In the genomic region with DNA sequence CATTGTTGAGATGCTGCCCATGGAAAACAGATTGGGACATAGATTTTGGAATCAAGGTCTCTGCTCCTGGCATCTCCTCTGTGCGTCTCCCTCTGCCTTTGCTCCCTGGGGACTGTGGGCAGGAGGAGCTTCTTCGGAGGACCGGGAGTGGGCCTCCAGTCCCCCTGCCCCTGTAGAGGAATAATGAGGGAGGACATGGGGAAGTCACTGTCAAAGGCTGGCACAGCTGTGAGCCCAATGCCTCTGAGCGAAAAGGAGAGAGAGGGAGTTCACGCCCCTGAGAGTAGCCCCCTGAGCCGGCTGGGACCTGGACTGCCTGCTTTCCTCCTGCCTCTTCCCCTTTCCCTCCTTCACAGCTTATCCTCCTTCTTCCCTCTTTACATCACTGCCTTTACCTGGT, we compare ENCODE assay signal across 17 cellular contexts.
DNase-seq lines count a peak whose midpoint lies in the region; ATAC-seq, FAIRE-seq and TF ChIP-seq lines count a peak whose summit lies in the region.
"Had no signal": no experiment of that assay in that cellular context is flagged by ENCODE, and none has a peak within 500 bp of the region (broad histone marks: within the 10 kb centered on the region; RNA-seq: fewer than 3 reads in every experiment).

No MANE protein-coding gene starts in this region.

- H3K23ac ChIP-seq in neuronal stem cell (ENCODE audit: low read depth, low read length, poor library complexity): peak overlapping the region; percentile 27

- no peak overlapping the region for H3K27ac ChIP-seq in endodermal cell (ENCODE audit: low read depth, low read length)
- H3K27ac ChIP-seq in neuronal stem cell (replicated peaks; ENCODE audit: low read length): no peak overlapping the region
- H3K27ac ChIP-seq: GM23248 had no signal

- H3K27me3 ChIP-seq in endodermal cell (ENCODE audit: control insufficient read depth, insufficient read depth, low read length, poor library complexity, severe bottlenecking) (peaks cover 8% of the 10 kb centered on the region), neuronal stem cell (ENCODE audit: control insufficient read depth in 3 of 3, insufficient read depth in 3 of 3, low read depth in 1 of 3, low read length in 3 of 3) (no peaks in the 10 kb centered on the region)

- peak overlapping the region; percentile 8 for H2BK15ac ChIP-seq in neuronal stem cell (ENCODE audit: low read length)

- H3K36me3 ChIP-seq in endodermal cell (ENCODE audit: control insufficient read depth, insufficient read depth, low read length) (no peaks in the 10 kb centered on the region), neuronal stem cell (replicated peaks in 1 of 2; ENCODE audit: control insufficient read depth in 2 of 2, insufficient read depth in 2 of 2, low read length in 2 of 2) (peaks cover 5 to 41% of the 10 kb centered on the region in 2 donors)
- H3K36me3 ChIP-seq: HAP-1 had no signal

- no peak overlapping the region for H2BK120ac ChIP-seq in neuronal stem cell (ENCODE audit: low read depth, low read length)

- DNase-seq in cardiac septum (ENCODE audit: low spot score): peak; percentile 50
- DNase-seq in Right ventricle myocardium inferior (ENCODE audit: missing footprints): no peak
- peak; percentile 35 for DNase-seq in endodermal cell
- no peak for DNase-seq in neuronal stem cell (ENCODE audit: low spot score)
- DNase-seq in H54 (ENCODE audit: insufficient read length, low spot score): no peak
- DNase-seq: AML-193; C1 segment of cervical spinal cord; CD4-positive, alpha-beta memory T cell; DND-41; GDM1; GM23248; KG1 had no signal

- H3K18ac ChIP-seq in neuronal stem cell (ENCODE audit: low read length): peak overlapping the region; percentile 92

- no peak for FAIRE-seq in H54 (lab: Jason Lieb, UNC)
- FAIRE-seq: GM12892 had no signal

- TF ChIP-seq POLR2A in H54 (IDR thresholded peaks at IDR 0.05; ENCODE audit: low read depth, low read length): no peak

- intact Hi-C loops in cardiac septum (cut with DNase I) (no loop called here), Right ventricle myocardium inferior (cut with DNase I) (no loop called here)

- no peak overlapping the region for H4K8ac ChIP-seq in neuronal stem cell (ENCODE audit: low read depth, low read length)

- ATAC-seq in Right ventricle myocardium inferior (no peak), GM18870 (IDR thresholded peaks at IDR 0.05; ENCODE audit: unreplicated experiment) (no peak)
- ATAC-seq in stimulated activated memory B cell treated with anti-CD40 and anti-IgM and Interleukin-4, amounts not matched to agents 10 μg/mL and 1 μg/mL and 100 μg/mL, for 72 hours: no peak

- H3K14ac ChIP-seq in neuronal stem cell (ENCODE audit: low read length): no peak overlapping the region

- 87 to 90% methylated on average over 2 to 5 of the region's 6 CpGs for WGBS in endodermal cell (ENCODE audit: insufficient coverage in 1 of 2, insufficient read length in 1 of 2), 2 experiments
- WGBS in neuronal stem cell (ENCODE audit: extremely low coverage in 2 of 2, insufficient read length in 2 of 2, insufficient replicate concordance in 1 of 2), 2 donors: no CpG with 5 or more reads among the region's 6 CpGs

- peaks cover 41% of the 10 kb centered on the region for H3K27me3 Mint-ChIP-seq in endodermal cell (ENCODE audit: insufficient read depth)
- peaks cover 30% of the 10 kb centered on the region for H3K27me3 Mint-ChIP-seq in stimulated activated memory B cell treated with anti-CD40 and anti-IgM and Interleukin-4, amounts not matched to agents 10 μg/mL and 1 μg/mL and 100 μg/mL, for 72 hours

- H3K4me1 Mint-ChIP-seq in endodermal cell: peaks cover 50% of the 10 kb centered on the region
- H3K4me1 Mint-ChIP-seq in stimulated activated memory B cell treated with anti-CD40 and anti-IgM and Interleukin-4, amounts not matched to agents 10 μg/mL and 1 μg/mL and 100 μg/mL, for 72 hours: no peaks in the 10 kb centered on the region
- H3K4me1 Mint-ChIP-seq: CD4-positive, alpha-beta memory T cell; IgD-negative memory B cell had no signal

- H2AK5ac ChIP-seq in neuronal stem cell (ENCODE audit: low read depth, low read length): peak overlapping the region; percentile 91

- no peaks in the 10 kb centered on the region for H3K79me1 ChIP-seq in neuronal stem cell (ENCODE audit: low read depth, low read length)

- H3K9me3 Mint-ChIP-seq in endodermal cell: no peaks in the 10 kb centered on the region
- no peaks in the 10 kb centered on the region for H3K9me3 Mint-ChIP-seq in stimulated activated memory B cell treated with anti-CD40 and anti-IgM and Interleukin-4, amounts not matched to agents 10 μg/mL and 1 μg/mL and 100 μg/mL, for 72 hours
- H3K9me3 Mint-ChIP-seq: IgD-negative memory B cell had no signal

- H4K91ac ChIP-seq in neuronal stem cell (ENCODE audit: low read depth, low read length, poor library complexity): no peak overlapping the region

- H2BK5ac ChIP-seq in neuronal stem cell (ENCODE audit: low read length): peak overlapping the region; percentile 56

- H3K4me2 ChIP-seq in neuronal stem cell (ENCODE audit: insufficient read depth, low read length, poor library complexity, severe bottlenecking): no peak overlapping the region

- H3K27ac Mint-ChIP-seq in endodermal cell: no peak overlapping the region
- H3K27ac Mint-ChIP-seq in stimulated activated memory B cell treated with anti-CD40 and anti-IgM and Interleukin-4, amounts not matched to agents 10 μg/mL and 1 μg/mL and 100 μg/mL, for 72 hours: no peak overlapping the region
- H3K27ac Mint-ChIP-seq: CD4-positive, alpha-beta memory T cell had no signal

- no peak overlapping the region for H3K9ac ChIP-seq in endodermal cell (ENCODE audit: extremely low read depth, low read length, poor library complexity, severe bottlenecking)
- no peak overlapping the region for H3K9ac ChIP-seq in neuronal stem cell (ENCODE audit: low read depth, low read length, poor library complexity)
- H3K9ac ChIP-seq: GM23248 had no signal

- H3K4ac ChIP-seq in neuronal stem cell (ENCODE audit: low read length): no peak overlapping the region

- no peak overlapping the region for H3K4me3 ChIP-seq in endodermal cell (ENCODE audit: low read length)
- H3K4me3 ChIP-seq in neuronal stem cell (ENCODE audit: low read length in 2 of 2): no peak overlapping the region
- H3K4me3 ChIP-seq: GM23248, HAP-1 had no signal

- no peak overlapping the region for H2AFZ ChIP-seq in neuronal stem cell (ENCODE audit: low read length)
- H2AFZ ChIP-seq: GM23248 had no signal

- H3K4me1 ChIP-seq in endodermal cell (ENCODE audit: control insufficient read depth, insufficient read depth, low read length) (peaks cover 11% of the 10 kb centered on the region), neuronal stem cell (ENCODE audit: control insufficient read depth in 2 of 2, insufficient read depth in 1 of 2, low read depth in 1 of 2, low read length in 2 of 2) (peaks cover 9 to 52% of the 10 kb centered on the region in 2 donors)
- H3K4me1 ChIP-seq: HAP-1 had no signal

- no peaks in the 10 kb centered on the region for H3K36me3 Mint-ChIP-seq in endodermal cell (ENCODE audit: low read depth)
- no peaks in the 10 kb centered on the region for H3K36me3 Mint-ChIP-seq in stimulated activated memory B cell treated with anti-CD40 and anti-IgM and Interleukin-4, amounts not matched to agents 10 μg/mL and 1 μg/mL and 100 μg/mL, for 72 hours
- H3K36me3 Mint-ChIP-seq: CD4-positive, alpha-beta memory T cell; IgD-negative memory B cell had no signal

- peak overlapping the region; percentile 78 for H2BK12ac ChIP-seq in neuronal stem cell (ENCODE audit: low read length)

- H3K9me3 ChIP-seq in endodermal cell (ENCODE audit: control insufficient read depth, low read length) (no peaks in the 10 kb centered on the region), neuronal stem cell (replicated peaks in 1 of 2; ENCODE audit: control insufficient read depth in 2 of 2, insufficient read depth in 1 of 2, low read depth in 1 of 2, low read length in 2 of 2) (no peaks in the 10 kb centered on the region)
- H3K9me3 ChIP-seq: HAP-1 had no signal

- no peak for TF ChIP-seq CTCF in endodermal cell (conservative IDR thresholded peaks at IDR 0.05)

- H3K4me3 Mint-ChIP-seq in endodermal cell: no peak overlapping the region
- no peak overlapping the region for H3K4me3 Mint-ChIP-seq in stimulated activated memory B cell treated with anti-CD40 and anti-IgM and Interleukin-4, amounts not matched to agents 10 μg/mL and 1 μg/mL and 100 μg/mL, for 72 hours
- H3K4me3 Mint-ChIP-seq: CD4-positive, alpha-beta memory T cell; IgD-negative memory B cell had no signal

Comparison
In these comparisons a context has a peak if more than half of its experiments do, and no peak if none do; other contexts are left out.
1. DNase-seq: peak in cardiac septum (single experiment) and endodermal cell (single experiment); none in Right ventricle myocardium inferior (single experiment), neuronal stem cell (single experiment) and H54 (single experiment).